Comparison of ENCODE assay signal across 1 cellular context in genomic region chr1:211830330-211831142, GRCh38.
TF ChIP-seq lines count a peak whose summit lies in the region.

Gene LPGAT1, minus strand, starts transcription at chr1:211830763. Its CDS starts 1,467 bp downstream, at chr1:211829296.

TF ChIP-seq in K562, 482 proteins besides CTCF, POLR2A, EP300 and RAD21 (continued from another document and continues in another):
- peak; percentile 70; the same call in 1 of the 2 replicates for TF ChIP-seq ZNF740 (CRISPR knock-in tag; IDR thresholded peaks at IDR 0.05)
- peak in 1 of 2 experiments; percentile 74; a peak in 1 of 4 replicates for TF ChIP-seq ZNF740 (tag; IDR thresholded peaks at IDR 0.05)
- TF ChIP-seq YY1 (IDR thresholded peaks at IDR 0.05; ENCODE audit: borderline replicate concordance in 1 of 3, control insufficient read depth in 1 of 3, extremely low read depth in 1 of 3, insufficient read depth in 3 of 3, insufficient read length in 1 of 3, insufficient replicate concordance in 2 of 3, low read depth in 1 of 3, low read length in 2 of 3) = peak in 2 of 3 experiments; percentile 26 to 65
- no peak for TF ChIP-seq NBN (IDR thresholded peaks at IDR 0.05; ENCODE audit: low read depth)
- TF ChIP-seq L3MBTL2 (IDR thresholded peaks at IDR 0.05) = peak; percentile 82
- no peak for TF ChIP-seq ZFP36 (IDR thresholded peaks at IDR 0.05; ENCODE audit: low read depth, low read length, partially characterized antibody)
- no peak for TF ChIP-seq C11orf30 (IDR thresholded peaks at IDR 0.05; ENCODE audit: low read depth)
- no peak for TF ChIP-seq ARNT (IDR thresholded peaks at IDR 0.05)
- TF ChIP-seq CHD7 (IDR thresholded peaks at IDR 0.05; ENCODE audit: low read depth, low read length) = no peak
- no peak for TF ChIP-seq ZNF124 (CRISPR knock-in tag; IDR thresholded peaks at IDR 0.05)
- TF ChIP-seq CTBP1 (IDR thresholded peaks at IDR 0.05; ENCODE audit: borderline replicate concordance) = peak; percentile 68; the same call in 1 of the 2 replicates
- no peak for TF ChIP-seq RBM17 (IDR thresholded peaks at IDR 0.05; ENCODE audit: borderline replicate concordance, low read depth, low read length)
- TF ChIP-seq GTF2E2 (tag; IDR thresholded peaks at IDR 0.05) = no peak
- 0 out of 2 replicates have a peak, but pooled peaks have one; percentile 32 for TF ChIP-seq SAFB (IDR thresholded peaks at IDR 0.05; ENCODE audit: borderline replicate concordance, low read depth, low read length)
- peak; percentile 65; the same call in 1 of the 2 replicates for TF ChIP-seq E2F3 (CRISPR knock-in tag; IDR thresholded peaks at IDR 0.05)
- TF ChIP-seq CREM (IDR thresholded peaks at IDR 0.05; ENCODE audit: low read depth) = 0 out of 2 replicates have a peak, but pooled peaks have one; percentile 15
- TF ChIP-seq POLR2G (IDR thresholded peaks at IDR 0.05; ENCODE audit: low read depth, low read length) = peak; percentile 89
- TF ChIP-seq ZNF324 (CRISPR knock-in tag; IDR thresholded peaks at IDR 0.05) = peak; percentile 57; the same call in 1 of the 2 replicates
- 0 out of 2 replicates have a peak, but pooled peaks have one; percentile 17 for TF ChIP-seq ZBTB9 (CRISPR knock-in tag; IDR thresholded peaks at IDR 0.05)
- TF ChIP-seq, protein P1, sequence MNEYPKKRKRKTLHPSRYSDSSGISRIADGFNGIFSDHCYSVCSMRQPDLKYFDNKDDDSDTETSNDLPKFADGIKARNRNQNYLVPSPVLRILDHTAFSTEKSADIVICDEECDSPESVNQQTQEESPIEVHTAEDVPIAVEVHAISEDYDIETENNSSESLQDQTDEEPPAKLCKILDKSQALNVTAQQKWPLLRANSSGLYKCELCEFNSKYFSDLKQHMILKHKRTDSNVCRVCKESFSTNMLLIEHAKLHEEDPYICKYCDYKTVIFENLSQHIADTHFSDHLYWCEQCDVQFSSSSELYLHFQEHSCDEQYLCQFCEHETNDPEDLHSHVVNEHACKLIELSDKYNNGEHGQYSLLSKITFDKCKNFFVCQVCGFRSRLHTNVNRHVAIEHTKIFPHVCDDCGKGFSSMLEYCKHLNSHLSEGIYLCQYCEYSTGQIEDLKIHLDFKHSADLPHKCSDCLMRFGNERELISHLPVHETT (CRISPR knock-in tag; conservative IDR thresholded peaks at IDR 0.05 in 1 of 2, IDR thresholded peaks at IDR 0.05 in 1 of 2) = peak in 1 of 2 experiments; percentile 91; a peak in 2 of 4 replicates
- TF ChIP-seq ZBTB7A (IDR thresholded peaks at IDR 0.05; ENCODE audit: borderline replicate concordance, control insufficient read depth, low read depth, low read length) = peak; percentile 57
- peak; percentile 86 for TF ChIP-seq CXXC5 (CRISPR knock-in tag; IDR thresholded peaks at IDR 0.05)
- TF ChIP-seq, protein P2, sequence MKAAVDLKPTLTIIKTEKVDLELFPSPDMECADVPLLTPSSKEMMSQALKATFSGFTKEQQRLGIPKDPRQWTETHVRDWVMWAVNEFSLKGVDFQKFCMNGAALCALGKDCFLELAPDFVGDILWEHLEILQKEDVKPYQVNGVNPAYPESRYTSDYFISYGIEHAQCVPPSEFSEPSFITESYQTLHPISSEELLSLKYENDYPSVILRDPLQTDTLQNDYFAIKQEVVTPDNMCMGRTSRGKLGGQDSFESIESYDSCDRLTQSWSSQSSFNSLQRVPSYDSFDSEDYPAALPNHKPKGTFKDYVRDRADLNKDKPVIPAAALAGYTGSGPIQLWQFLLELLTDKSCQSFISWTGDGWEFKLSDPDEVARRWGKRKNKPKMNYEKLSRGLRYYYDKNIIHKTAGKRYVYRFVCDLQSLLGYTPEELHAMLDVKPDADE (conservative IDR thresholded peaks at IDR 0.05; ENCODE audit: control insufficient read depth, low read depth, low read length) = peak; percentile 51; the same call in 1 of the 2 replicates
- TF ChIP-seq NRF1 (conservative IDR thresholded peaks at IDR 0.05 in 1 of 2, IDR thresholded peaks at IDR 0.05 in 1 of 2) = peak; percentile 36 to 64; a peak in 3 of 4 replicates
- TF ChIP-seq HSF4 (CRISPR knock-in tag; IDR thresholded peaks at IDR 0.05; ENCODE audit: borderline replicate concordance) = no peak
- TF ChIP-seq TARDBP (IDR thresholded peaks at IDR 0.05) = no peak
- no peak for TF ChIP-seq ZNF780A (CRISPR knock-in tag; IDR thresholded peaks at IDR 0.05)
- TF ChIP-seq ATF7 (IDR thresholded peaks at IDR 0.05) = peak; percentile 32; the same call in 1 of the 2 replicates
- TF ChIP-seq SRF (CRISPR knock-in tag; IDR thresholded peaks at IDR 0.05) = no peak
- TF ChIP-seq TCF7 (IDR thresholded peaks at IDR 0.05; ENCODE audit: borderline replicate concordance) = no peak
- TF ChIP-seq, protein P3, sequence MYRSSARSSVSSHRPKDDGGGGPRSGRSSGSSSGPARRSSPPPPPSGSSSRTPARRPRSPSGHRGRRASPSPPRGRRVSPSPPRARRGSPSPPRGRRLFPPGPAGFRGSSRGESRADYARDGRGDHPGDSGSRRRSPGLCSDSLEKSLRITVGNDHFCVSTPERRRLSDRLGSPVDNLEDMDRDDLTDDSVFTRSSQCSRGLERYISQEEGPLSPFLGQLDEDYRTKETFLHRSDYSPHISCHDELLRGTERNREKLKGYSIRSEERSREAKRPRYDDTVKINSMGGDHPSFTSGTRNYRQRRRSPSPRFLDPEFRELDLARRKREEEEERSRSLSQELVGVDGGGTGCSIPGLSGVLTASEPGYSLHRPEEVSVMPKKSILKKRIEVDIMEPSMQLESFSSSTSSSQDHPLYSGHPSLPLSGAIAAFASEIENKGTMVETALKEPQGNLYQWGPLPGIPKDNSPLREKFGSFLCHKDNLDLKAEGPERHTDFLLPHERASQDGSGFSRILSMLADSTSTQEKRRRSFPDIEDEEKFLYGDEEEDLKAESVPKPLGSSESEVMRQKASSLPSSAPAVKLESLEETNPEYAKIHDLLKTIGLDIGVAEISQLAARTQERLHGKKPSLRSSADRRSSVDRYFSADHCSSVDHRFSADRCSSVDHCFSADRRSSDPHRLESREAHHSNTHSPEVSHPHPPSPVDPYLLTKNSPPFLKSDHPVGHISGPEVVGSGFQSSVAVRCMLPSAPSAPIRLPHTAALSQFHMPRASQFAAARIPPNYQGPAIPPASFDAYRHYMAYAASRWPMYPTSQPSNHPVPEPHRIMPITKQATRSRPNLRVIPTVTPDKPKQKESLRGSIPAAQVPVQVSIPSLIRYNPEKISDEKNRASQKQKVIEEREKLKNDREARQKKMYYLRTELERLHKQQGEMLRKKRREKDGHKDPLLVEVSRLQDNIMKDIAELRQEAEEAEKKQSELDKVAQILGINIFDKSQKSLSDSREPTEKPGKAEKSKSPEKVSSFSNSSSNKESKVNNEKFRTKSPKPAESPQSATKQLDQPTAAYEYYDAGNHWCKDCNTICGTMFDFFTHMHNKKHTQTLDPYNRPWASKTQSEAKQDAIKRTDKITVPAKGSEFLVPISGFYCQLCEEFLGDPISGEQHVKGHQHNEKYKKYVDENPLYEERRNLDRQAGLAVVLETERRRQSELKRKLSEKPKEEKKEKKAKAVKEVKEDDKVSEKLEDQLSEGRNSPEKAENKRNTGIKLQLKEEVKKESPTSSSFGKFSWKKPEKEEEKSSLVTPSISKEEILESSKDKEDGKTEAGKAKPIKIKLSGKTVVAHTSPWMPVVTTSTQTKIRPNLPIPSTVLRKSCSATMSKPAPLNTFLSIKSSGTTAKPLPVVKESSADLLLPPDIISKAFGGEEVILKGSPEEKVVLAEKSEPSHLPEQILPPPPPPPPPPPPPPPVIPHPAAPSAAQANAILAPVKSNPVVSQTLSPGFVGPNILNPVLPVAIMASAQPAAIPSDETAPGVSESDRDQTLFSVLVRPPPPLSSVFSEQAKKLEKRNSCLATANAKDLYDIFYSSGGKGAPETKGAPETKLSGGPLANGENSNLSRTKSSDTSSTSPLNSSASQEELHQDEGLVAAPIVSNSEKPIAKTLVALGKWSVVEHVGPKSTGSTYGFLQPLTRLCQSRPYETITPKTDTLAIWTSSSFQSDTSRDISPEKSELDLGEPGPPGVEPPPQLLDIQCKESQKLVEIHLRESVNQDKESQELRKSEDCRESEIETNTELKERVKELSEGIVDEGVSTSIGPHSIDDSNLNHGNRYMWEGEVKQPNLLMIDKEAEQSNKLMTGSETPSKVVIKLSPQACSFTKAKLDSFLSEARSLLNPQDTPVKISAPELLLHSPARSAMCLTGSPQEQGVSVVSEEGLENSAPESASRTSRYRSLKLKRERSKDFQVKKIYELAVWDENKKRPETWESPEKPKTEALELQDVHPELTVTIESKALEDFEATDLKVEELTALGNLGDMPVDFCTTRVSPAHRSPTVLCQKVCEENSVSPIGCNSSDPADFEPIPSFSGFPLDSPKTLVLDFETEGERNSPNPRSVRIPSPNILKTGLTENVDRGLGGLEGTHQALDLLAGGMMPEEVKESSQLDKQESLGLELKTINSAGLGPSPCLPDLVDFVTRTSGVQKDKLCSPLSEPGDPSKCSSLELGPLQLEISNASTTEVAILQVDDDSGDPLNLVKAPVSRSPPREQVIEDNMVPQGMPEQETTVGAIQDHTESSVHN (IDR thresholded peaks at IDR 0.05; ENCODE audit: borderline replicate concordance in 1 of 2, low read depth in 1 of 2) = no peak
- TF ChIP-seq ZNF561 (CRISPR knock-in tag; conservative IDR thresholded peaks at IDR 0.05) = no peak
